9 cellular contexts compared by ENCODE assay signal in genomic region chr20:4161447-4162251, GRCh38. TPM values are rescaled to one million over a fixed set of nuclear protein-coding genes. Genes with fewer than 3 reads are reported as not detected.
A peak's percentile ranks its signal among the peaks of the same experiment; 100 is the strongest.
DNase-seq lines count a peak whose midpoint lies in the region; ATAC-seq, FAIRE-seq and TF ChIP-seq lines count a peak whose summit lies in the region.
"Had no signal": no experiment of that assay in that cellular context is flagged by ENCODE, and none has a peak within 500 bp of the region (broad histone marks: within the 10 kb centered on the region; RNA-seq: fewer than 3 reads in every experiment).

No MANE protein-coding gene starts in this region.

- peaks cover 8% of the 10 kb centered on the region; the same call in 1 of the 2 replicates for H4K20me1 ChIP-seq in HepG2 (ENCODE audit: insufficient read depth, low read length)

- H3K36me3 ChIP-seq in A673 (ENCODE audit: insufficient read depth, low read length, poor library complexity, severe bottlenecking), result no peaks in the 10 kb centered on the region
- H3K36me3 ChIP-seq in HepG2 (replicated peaks in 1 of 2; ENCODE audit: control insufficient read depth in 1 of 2, insufficient read depth in 2 of 2, low read length in 2 of 2), result peaks cover 0 to 2% of the 10 kb centered on the region in 2 experiments; a peak in 1 of 5 replicates
- H3K36me3 ChIP-seq: brain microvascular endothelial cell had no signal

- peak; percentile 53 for ATAC-seq in GM21786 (IDR thresholded peaks at IDR 0.05; ENCODE audit: unreplicated experiment)
- peak; percentile 20 for ATAC-seq in HepG2
- no peak for ATAC-seq in GM18517 (IDR thresholded peaks at IDR 0.05; ENCODE audit: unreplicated experiment)

- H3K27ac ChIP-seq in A673 (ENCODE audit: low read depth, low read length, poor library complexity, severe bottlenecking), result peak overlapping the region; percentile 77
- H3K27ac ChIP-seq in HepG2 (ENCODE audit: extremely low read length, insufficient read depth, low read length), result no peak overlapping the region
- H3K27ac ChIP-seq: brain microvascular endothelial cell had no signal

- no peak for TF ChIP-seq CTCF in A673 (conservative IDR thresholded peaks at IDR 0.05; ENCODE audit: low read depth, low read length)
- no peak for TF ChIP-seq CTCF in HepG2 (CRISPR knock-in tag; IDR thresholded peaks at IDR 0.05)

- peak overlapping the region; percentile 72 for H3K27ac Mint-ChIP-seq in activated CD4-positive, alpha-beta memory T cell treated with anti-CD3 and anti-CD28 coated beads for 36 hours

- in situ Hi-C loops in HepG2 (cut with HindIII; ENCODE audit: extremely low pct_ligation_motif_present, low pct_unique_long_range_greater_than_20kb), result no loop called here

- peak; percentile 49 for FAIRE-seq in HepG2 (lab: Jason Lieb, UNC)

- no peak overlapping the region for H2AFZ ChIP-seq in HepG2 (ENCODE audit: low read length)

- no peaks in the 10 kb centered on the region for H3K9me3 Mint-ChIP-seq in activated CD4-positive, alpha-beta memory T cell treated with anti-CD3 and anti-CD28 coated beads for 36 hours

- peaks cover 5% of the 10 kb centered on the region for H3K27me3 Mint-ChIP-seq in activated CD4-positive, alpha-beta memory T cell treated with anti-CD3 and anti-CD28 coated beads for 36 hours

- BruUV-seq in A673 (replicated peaks; lab: Mats Ljungman, UMichigan), result no TSS peak
- BruUV-seq in HepG2 (replicated peaks; lab: Mats Ljungman, UMichigan), result no TSS peak

- DNase-seq in A673 (ENCODE audit: low spot score) (no peak), HepG2 (ENCODE audit: low spot score) (peak; percentile 25), EL (no peak), T1000 (lab: John Stamatoyannopoulos, UW) (no peak)
- peak; percentile 61 for DNase-seq in activated CD4-positive, alpha-beta memory T cell treated with anti-CD3 and anti-CD28 coated beads for 36 hours
- no peak for DNase-seq in stimulated activated CD4-positive, alpha-beta T cell treated with anti-CD3 and anti-CD28 coated beads, Interleukin-1b, Interleukin-23, amount 100 ng/mL, for 48 hours

- H3K9ac ChIP-seq in HepG2 (ENCODE audit: insufficient read depth, low read depth, low read length), result no peak overlapping the region

- H3K4me2 ChIP-seq in HepG2 (ENCODE audit: low read depth, low read length), result peak overlapping the region; percentile 52

- WGBS in HepG2 (ENCODE audit: low lambda C conversion rate), result 83% methylated on average over 22 of the region's 26 CpGs

- H3K4me3 Mint-ChIP-seq in activated CD4-positive, alpha-beta memory T cell treated with anti-CD3 and anti-CD28 coated beads for 36 hours, result peak overlapping the region; percentile 18

- H3K27me3 ChIP-seq in A673 (replicated peaks; ENCODE audit: insufficient read depth, low read depth, low read length, poor library complexity), result no peaks in the 10 kb centered on the region
- no peaks in the 10 kb centered on the region for H3K27me3 ChIP-seq in HepG2 (ENCODE audit: control insufficient read depth in 1 of 2, insufficient read depth in 2 of 2, low read length in 2 of 2)
- H3K27me3 ChIP-seq: brain microvascular endothelial cell had no signal

- H3K4me1 Mint-ChIP-seq in activated CD4-positive, alpha-beta memory T cell treated with anti-CD3 and anti-CD28 coated beads for 36 hours (ENCODE audit: low read depth), result peaks cover 25% of the 10 kb centered on the region

- no peak for TF ChIP-seq POLR2A in HepG2 (IDR thresholded peaks at IDR 0.05; ENCODE audit: insufficient read depth in 1 of 2, low read depth in 2 of 2, low read length in 2 of 2)

- no peak for TF ChIP-seq RAD21 in HepG2 (CRISPR knock-in tag; IDR thresholded peaks at IDR 0.05)

- H3K4me3 ChIP-seq in A673 (ENCODE audit: low read depth, low read length, poor library complexity, severe bottlenecking), result no peak overlapping the region
- H3K4me3 ChIP-seq in HepG2 (replicated peaks in 1 of 3; ENCODE audit: insufficient read depth in 1 of 3, low read depth in 2 of 3, low read length in 3 of 3), result no peak overlapping the region

- intact Hi-C loops in A673 (cut with micrococcal nuclease; ENCODE audit: unreplicated experiment), result no loop called here
- intact Hi-C loops in activated CD4-positive, alpha-beta memory T cell treated with anti-CD3 and anti-CD28 coated beads for 36 hours (cut with micrococcal nuclease), result no loop called here
- intact Hi-C loops in HepG2 (cut with micrococcal nuclease; ENCODE audit: unreplicated experiment), result no loop called here

- H3K36me3 Mint-ChIP-seq in activated CD4-positive, alpha-beta memory T cell treated with anti-CD3 and anti-CD28 coated beads for 36 hours, result no peaks in the 10 kb centered on the region

- CTCF ChIA-PET in A673 (lab: Charles Lee), result interaction anchor here (0.9 kb wide), 1 partner anchor 76 kb away, joined by 3 read pairs; no protein-coding TSS in a partner anchor
- CTCF ChIA-PET in activated CD4-positive, alpha-beta memory T cell treated with anti-CD3 and anti-CD28 coated beads for 36 hours (lab: Charles Lee), result interaction anchor here (1.3 kb wide), 1 partner anchor 54 kb away, joined by 5 read pairs; no protein-coding TSS in a partner anchor
- CTCF ChIA-PET in HepG2 (lab: Yijun Ruan, JAX; ENCODE audit: low intra/inter-chr PET ratio, low total read pairs), result no interaction called here

- TF ChIP-seq EP300 in HepG2 (IDR thresholded peaks at IDR 0.05; ENCODE audit: low read depth in 2 of 2, low read length in 2 of 2) (no peak), HepG2 (CRISPR knock-in tag; IDR thresholded peaks at IDR 0.05; ENCODE audit: borderline replicate concordance) (no peak)

- H3K4me1 ChIP-seq in A673 (ENCODE audit: insufficient read depth, low read length, poor library complexity, severe bottlenecking) (peaks cover 25% of the 10 kb centered on the region), HepG2 (ENCODE audit: insufficient read depth, low read length) (peaks cover 40% of the 10 kb centered on the region)

- POLR2A ChIA-PET in A673 (lab: Charles Lee; ENCODE audit: low non-redundant PET) (no interaction called here), HepG2 (lab: Yijun Ruan, JAX) (interaction anchor here (1.3 kb wide), 1 partner anchor 26 kb away, joined by 5 read pairs; no protein-coding TSS in a partner anchor)
- POLR2A ChIA-PET in activated CD4-positive, alpha-beta memory T cell treated with anti-CD3 and anti-CD28 coated beads for 36 hours (lab: Charles Lee), result interaction anchor here (1.1 kb wide), 1 partner anchor 50 kb away, joined by 3 read pairs; no protein-coding TSS in a partner anchor

- H3K9me3 ChIP-seq in A673 (ENCODE audit: low read depth, low read length, poor library complexity, severe bottlenecking) (no peaks in the 10 kb centered on the region), HepG2 (ENCODE audit: low read length) (no peaks in the 10 kb centered on the region)

- peaks cover 65% of the 10 kb centered on the region for H3K79me2 ChIP-seq in HepG2 (ENCODE audit: insufficient read depth, low read length)

TF ChIP-seq in HepG2, 621 proteins besides CTCF, POLR2A, EP300 and RAD21 (continues in another document):
- TF ChIP-seq ZZZ3 (CRISPR knock-in tag; IDR thresholded peaks at IDR 0.05; ENCODE audit: borderline replicate concordance) (no peak), HNRNPL (IDR thresholded peaks at IDR 0.05; ENCODE audit: low read depth, low read length) (peak; percentile 58; the same call in 1 of the 2 replicates), SMARCC2 (IDR thresholded peaks at IDR 0.05) (no peak), MBD4 (IDR thresholded peaks at IDR 0.05; ENCODE audit: borderline replicate concordance, low read length) (no peak)

RNA-seq across cellular contexts. Expression of gene SMOX, which starts 13.0 kb away (rescaled TPM):
- total RNA-seq in A673 (2021), result 21.8 and 22.1 TPM in 2 replicates
- total RNA-seq in activated CD4-positive, alpha-beta memory T cell treated with anti-CD3 and anti-CD28 coated beads for 36 hours, result 10 to 100 TPM in 1 of 2 experiments, 1 to 10 TPM in 1; 7.9 to 11.6 TPM
- 15.2 and 22.7 TPM in 2 replicates for total RNA-seq in HepG2 (2016; rRNA removed; fragmentation: Illumina TruSeq; extraction: Trizol)
- 6.1 and 6.3 TPM in 2 replicates for total RNA-seq in HepG2 (2016; cell fraction: cytosol; rRNA removed; fragmentation: Illumina TruSeq; extraction: Trizol; ENCODE audit: low read depth)
- 15.6 and 22.2 TPM in 2 replicates for total RNA-seq in HepG2 (2016; cell fraction: insoluble cytoplasmic fraction; rRNA removed; fragmentation: Illumina TruSeq; extraction: Trizol)
- total RNA-seq in HepG2 (2016; cell fraction: membrane; rRNA removed; fragmentation: Illumina TruSeq; extraction: Trizol), result 10.3 and 11.1 TPM in 2 replicates
- total RNA-seq in HepG2 (2016; cell fraction: nucleus; rRNA removed; fragmentation: Illumina TruSeq; extraction: Trizol), result 12.0 and 12.7 TPM in 2 replicates
- 10.2 and 12.2 TPM in 2 replicates for polyA plus RNA-seq in HepG2 (2011; rRNA removed)
- 9.3 and 16.7 TPM in 2 replicates for polyA plus RNA-seq in HepG2 (2011; cell fraction: cytosol; rRNA removed)
- polyA plus RNA-seq in HepG2 (2011; cell fraction: nucleus; rRNA removed), result 29.6 TPM in 2 replicates
- 13.2 and 25.9 TPM in 2 replicates for polyA plus RNA-seq in HepG2 (2012)
- polyA plus RNA-seq in HepG2 (2016; cell fraction: cytosol; fragmentation: Illumina TruSeq; extraction: Trizol; ENCODE audit: low read depth), result 5.0 and 6.4 TPM in 2 replicates
- polyA plus RNA-seq in HepG2 (2016; cell fraction: insoluble cytoplasmic fraction; fragmentation: Illumina TruSeq; extraction: Trizol; ENCODE audit: low read depth), result 19.3 and 21.5 TPM in 2 replicates
- 10.4 and 12.4 TPM in 2 replicates for polyA plus RNA-seq in HepG2 (2016; cell fraction: membrane; fragmentation: Illumina TruSeq; extraction: Trizol; ENCODE audit: low read depth)
- 22.2 and 26.5 TPM in 2 replicates for polyA plus RNA-seq in HepG2 (2016; cell fraction: nucleus; fragmentation: Illumina TruSeq; extraction: Trizol; ENCODE audit: insufficient read depth, low read depth)
- 17.6 and 18.8 TPM in 2 replicates for polyA minus RNA-seq in HepG2 (2011; rRNA and poly(A)+ RNA removed; ENCODE audit: low replicate concordance)
- polyA minus RNA-seq in HepG2 (2011; cell fraction: cytosol; rRNA and poly(A)+ RNA removed), result 3.9 and 5.8 TPM in 2 replicates
- polyA minus RNA-seq in HepG2 (2011; cell fraction: nucleus; rRNA and poly(A)+ RNA removed), result 8.5 and 10.0 TPM in 2 replicates

Comparison
In these comparisons a context has a peak if more than half of its experiments do, and no peak if none do; other contexts are left out.
1. DNase-seq: peak in activated CD4-positive, alpha-beta memory T cell treated with anti-CD3 and anti-CD28 coated beads for 36 hours (single experiment) and HepG2 (single experiment); none in A673 (single experiment), EL (single experiment), T1000 (single experiment) and stimulated activated CD4-positive, alpha-beta T cell treated with anti-CD3 and anti-CD28 coated beads, Interleukin-1b, Interleukin-23, amount 100 ng/mL, for 48 hours (single experiment).